Comparison of ENCODE assay signal across 1 cellular context in genomic region chr5:79284852-79285251, GRCh38.
TF ChIP-seq lines count a peak whose summit lies in the region.

No MANE protein-coding gene starts in this region.

TF ChIP-seq in SK-N-SH treated with all-trans-retinoic acid at 6 μM for 48 hours, 23 proteins besides CTCF, POLR2A, EP300 and RAD21 (continued from another document):
- no peak for TF ChIP-seq CSRNP3 (CRISPR knock-in tag; IDR thresholded peaks at IDR 0.05)
- no peak for TF ChIP-seq ZC3H10 (CRISPR knock-in tag; IDR thresholded peaks at IDR 0.05)
- no peak for TF ChIP-seq ARNTL (CRISPR knock-in tag; IDR thresholded peaks at IDR 0.05; ENCODE audit: borderline replicate concordance, low read depth)
- TF ChIP-seq TOX (CRISPR knock-in tag; IDR thresholded peaks at IDR 0.05; ENCODE audit: borderline replicate concordance), result no peak
